Comparison of ENCODE assay signal across 1 cellular context in genomic region chr5:35884125-35884788, GRCh38.
TF ChIP-seq lines count a peak whose summit lies in the region.

No MANE protein-coding gene starts in this region.

TF ChIP-seq in GM23338, 12 proteins besides CTCF, POLR2A, EP300 and RAD21 (continued from another document):
- TF ChIP-seq ZNF462 (CRISPR knock-in tag; IDR thresholded peaks at IDR 0.05) (no peak), ETS1 (IDR thresholded peaks at IDR 0.05) (no peak), ZNF331 (CRISPR knock-in tag; IDR thresholded peaks at IDR 0.05; ENCODE audit: low read depth) (no peak), ZNF114 (CRISPR knock-in tag; IDR thresholded peaks at IDR 0.05) (no peak), JUNB (IDR thresholded peaks at IDR 0.05; ENCODE audit: unreplicated experiment) (no peak), REST (IDR thresholded peaks at IDR 0.05; ENCODE audit: unreplicated experiment) (no peak), EZH2 (IDR thresholded peaks at IDR 0.05; ENCODE audit: low read depth, unreplicated experiment) (no peak)
